ENCODE assay signal across 1 cellular context in the genomic region with DNA sequence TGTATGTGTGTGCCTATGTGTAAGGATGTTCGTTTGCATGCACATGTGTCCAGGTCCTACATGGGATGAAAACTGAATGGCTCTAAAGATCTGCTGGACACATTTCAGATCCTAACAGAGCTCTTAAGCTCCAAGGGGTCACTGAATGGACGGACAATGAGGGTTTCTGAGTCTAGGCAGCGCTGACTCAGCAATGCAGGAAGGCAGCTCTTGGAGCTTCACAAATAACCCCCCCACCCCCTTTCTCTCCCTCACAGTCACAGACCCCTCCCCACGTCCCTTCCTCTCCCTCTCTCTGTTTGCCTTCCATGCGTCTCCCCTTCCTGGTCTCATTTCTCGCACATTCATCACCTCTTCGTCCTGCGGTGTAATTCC.
TF ChIP-seq lines count a peak whose summit lies in the region.

No MANE protein-coding gene starts in this region.

TF ChIP-seq in GM23338, 12 proteins besides CTCF, POLR2A, EP300 and RAD21 (continued from another document):
- TF ChIP-seq, protein P1, sequence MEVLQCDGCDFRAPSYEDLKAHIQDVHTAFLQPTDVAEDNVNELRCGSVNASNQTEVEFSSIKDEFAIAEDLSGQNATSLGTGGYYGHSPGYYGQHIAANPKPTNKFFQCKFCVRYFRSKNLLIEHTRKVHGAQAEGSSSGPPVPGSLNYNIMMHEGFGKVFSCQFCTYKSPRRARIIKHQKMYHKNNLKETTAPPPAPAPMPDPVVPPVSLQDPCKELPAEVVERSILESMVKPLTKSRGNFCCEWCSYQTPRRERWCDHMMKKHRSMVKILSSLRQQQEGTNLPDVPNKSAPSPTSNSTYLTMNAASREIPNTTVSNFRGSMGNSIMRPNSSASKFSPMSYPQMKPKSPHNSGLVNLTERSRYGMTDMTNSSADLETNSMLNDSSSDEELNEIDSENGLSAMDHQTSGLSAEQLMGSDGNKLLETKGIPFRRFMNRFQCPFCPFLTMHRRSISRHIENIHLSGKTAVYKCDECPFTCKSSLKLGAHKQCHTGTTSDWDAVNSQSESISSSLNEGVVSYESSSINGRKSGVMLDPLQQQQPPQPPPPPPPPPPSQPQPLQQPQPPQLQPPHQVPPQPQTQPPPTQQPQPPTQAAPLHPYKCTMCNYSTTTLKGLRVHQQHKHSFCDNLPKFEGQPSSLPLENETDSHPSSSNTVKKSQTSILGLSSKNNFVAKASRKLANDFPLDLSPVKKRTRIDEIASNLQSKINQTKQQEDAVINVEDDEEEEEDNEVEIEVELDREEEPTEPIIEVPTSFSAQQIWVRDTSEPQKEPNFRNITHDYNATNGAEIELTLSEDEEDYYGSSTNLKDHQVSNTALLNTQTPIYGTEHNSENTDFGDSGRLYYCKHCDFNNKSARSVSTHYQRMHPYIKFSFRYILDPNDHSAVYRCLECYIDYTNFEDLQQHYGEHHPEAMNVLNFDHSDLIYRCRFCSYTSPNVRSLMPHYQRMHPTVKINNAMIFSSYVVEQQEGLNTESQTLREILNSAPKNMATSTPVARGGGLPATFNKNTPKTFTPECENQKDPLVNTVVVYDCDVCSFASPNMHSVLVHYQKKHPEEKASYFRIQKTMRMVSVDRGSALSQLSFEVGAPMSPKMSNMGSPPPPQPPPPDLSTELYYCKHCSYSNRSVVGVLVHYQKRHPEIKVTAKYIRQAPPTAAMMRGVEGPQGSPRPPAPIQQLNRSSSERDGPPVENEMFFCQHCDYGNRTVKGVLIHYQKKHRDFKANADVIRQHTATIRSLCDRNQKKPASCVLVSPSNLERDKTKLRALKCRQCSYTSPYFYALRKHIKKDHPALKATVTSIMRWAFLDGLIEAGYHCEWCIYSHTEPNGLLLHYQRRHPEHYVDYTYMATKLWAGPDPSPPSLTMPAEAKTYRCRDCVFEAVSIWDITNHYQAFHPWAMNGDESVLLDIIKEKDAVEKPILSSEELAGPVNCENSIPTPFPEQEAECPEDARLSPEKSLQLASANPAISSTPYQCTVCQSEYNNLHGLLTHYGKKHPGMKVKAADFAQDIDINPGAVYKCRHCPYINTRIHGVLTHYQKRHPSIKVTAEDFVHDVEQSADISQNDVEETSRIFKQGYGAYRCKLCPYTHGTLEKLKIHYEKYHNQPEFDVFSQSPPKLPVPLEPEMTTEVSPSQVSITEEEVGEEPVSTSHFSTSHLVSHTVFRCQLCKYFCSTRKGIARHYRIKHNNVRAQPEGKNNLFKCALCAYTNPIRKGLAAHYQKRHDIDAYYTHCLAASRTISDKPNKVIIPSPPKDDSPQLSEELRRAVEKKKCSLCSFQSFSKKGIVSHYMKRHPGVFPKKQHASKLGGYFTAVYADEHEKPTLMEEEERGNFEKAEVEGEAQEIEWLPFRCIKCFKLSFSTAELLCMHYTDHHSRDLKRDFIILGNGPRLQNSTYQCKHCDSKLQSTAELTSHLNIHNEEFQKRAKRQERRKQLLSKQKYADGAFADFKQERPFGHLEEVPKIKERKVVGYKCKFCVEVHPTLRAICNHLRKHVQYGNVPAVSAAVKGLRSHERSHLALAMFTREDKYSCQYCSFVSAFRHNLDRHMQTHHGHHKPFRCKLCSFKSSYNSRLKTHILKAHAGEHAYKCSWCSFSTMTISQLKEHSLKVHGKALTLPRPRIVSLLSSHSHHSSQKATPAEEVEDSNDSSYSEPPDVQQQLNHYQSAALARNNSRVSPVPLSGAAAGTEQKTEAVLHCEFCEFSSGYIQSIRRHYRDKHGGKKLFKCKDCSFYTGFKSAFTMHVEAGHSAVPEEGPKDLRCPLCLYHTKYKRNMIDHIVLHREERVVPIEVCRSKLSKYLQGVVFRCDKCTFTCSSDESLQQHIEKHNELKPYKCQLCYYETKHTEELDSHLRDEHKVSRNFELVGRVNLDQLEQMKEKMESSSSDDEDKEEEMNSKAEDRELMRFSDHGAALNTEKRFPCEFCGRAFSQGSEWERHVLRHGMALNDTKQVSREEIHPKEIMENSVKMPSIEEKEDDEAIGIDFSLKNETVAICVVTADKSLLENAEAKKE (CRISPR knock-in tag; IDR thresholded peaks at IDR 0.05) = no peak
- no peak for TF ChIP-seq ZNF331 (CRISPR knock-in tag; IDR thresholded peaks at IDR 0.05; ENCODE audit: low read depth)
- TF ChIP-seq, protein P2, sequence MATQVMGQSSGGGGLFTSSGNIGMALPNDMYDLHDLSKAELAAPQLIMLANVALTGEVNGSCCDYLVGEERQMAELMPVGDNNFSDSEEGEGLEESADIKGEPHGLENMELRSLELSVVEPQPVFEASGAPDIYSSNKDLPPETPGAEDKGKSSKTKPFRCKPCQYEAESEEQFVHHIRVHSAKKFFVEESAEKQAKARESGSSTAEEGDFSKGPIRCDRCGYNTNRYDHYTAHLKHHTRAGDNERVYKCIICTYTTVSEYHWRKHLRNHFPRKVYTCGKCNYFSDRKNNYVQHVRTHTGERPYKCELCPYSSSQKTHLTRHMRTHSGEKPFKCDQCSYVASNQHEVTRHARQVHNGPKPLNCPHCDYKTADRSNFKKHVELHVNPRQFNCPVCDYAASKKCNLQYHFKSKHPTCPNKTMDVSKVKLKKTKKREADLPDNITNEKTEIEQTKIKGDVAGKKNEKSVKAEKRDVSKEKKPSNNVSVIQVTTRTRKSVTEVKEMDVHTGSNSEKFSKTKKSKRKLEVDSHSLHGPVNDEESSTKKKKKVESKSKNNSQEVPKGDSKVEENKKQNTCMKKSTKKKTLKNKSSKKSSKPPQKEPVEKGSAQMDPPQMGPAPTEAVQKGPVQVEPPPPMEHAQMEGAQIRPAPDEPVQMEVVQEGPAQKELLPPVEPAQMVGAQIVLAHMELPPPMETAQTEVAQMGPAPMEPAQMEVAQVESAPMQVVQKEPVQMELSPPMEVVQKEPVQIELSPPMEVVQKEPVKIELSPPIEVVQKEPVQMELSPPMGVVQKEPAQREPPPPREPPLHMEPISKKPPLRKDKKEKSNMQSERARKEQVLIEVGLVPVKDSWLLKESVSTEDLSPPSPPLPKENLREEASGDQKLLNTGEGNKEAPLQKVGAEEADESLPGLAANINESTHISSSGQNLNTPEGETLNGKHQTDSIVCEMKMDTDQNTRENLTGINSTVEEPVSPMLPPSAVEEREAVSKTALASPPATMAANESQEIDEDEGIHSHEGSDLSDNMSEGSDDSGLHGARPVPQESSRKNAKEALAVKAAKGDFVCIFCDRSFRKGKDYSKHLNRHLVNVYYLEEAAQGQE (IDR thresholded peaks at IDR 0.05; ENCODE audit: unreplicated experiment) = no peak
